25 cellular contexts compared by ENCODE assay signal in the genomic region with DNA sequence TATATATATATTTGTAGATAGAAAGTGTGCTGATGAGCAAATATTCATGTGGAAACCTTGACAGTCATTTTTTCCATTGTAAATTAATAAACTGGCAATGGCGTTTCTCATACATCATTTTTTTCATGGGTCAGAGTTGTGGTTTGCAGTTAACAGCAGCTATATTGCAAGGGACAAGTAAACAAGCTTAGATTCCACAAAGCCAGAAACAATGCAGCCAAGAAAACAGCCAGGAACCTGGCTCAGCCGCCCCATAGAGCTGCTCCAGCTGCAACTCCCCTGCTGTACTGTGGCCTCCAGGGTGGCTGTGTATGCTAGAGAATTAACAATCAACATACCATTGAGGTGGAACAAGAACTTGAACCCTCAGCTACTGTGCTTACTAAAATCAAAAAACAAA.
DNase-seq lines count a peak whose midpoint lies in the region; FAIRE-seq and TF ChIP-seq lines count a peak whose summit lies in the region.
"Had no signal": no experiment of that assay in that cellular context is flagged by ENCODE, and none has a peak within 500 bp of the region (broad histone marks: within the 10 kb centered on the region; RNA-seq: fewer than 3 reads in every experiment).

No MANE protein-coding gene starts in this region.

- H3K27me3 Mint-ChIP-seq in astrocyte (ENCODE audit: low read depth, unreplicated experiment) (no peaks in the 10 kb centered on the region), osteocyte (ENCODE audit: unreplicated experiment) (no peaks in the 10 kb centered on the region)
- H3K27me3 Mint-ChIP-seq in CD8-positive, alpha-beta memory T cell = peaks cover 0 to 1% of the 10 kb centered on the region in 2 donors

- H2AFZ ChIP-seq in astrocyte (ENCODE audit: low read depth, low read length) = no peak overlapping the region
- H2AFZ ChIP-seq: GM23338 had no signal

- H3K4me3 Mint-ChIP-seq in astrocyte (ENCODE audit: unreplicated experiment) (no peak overlapping the region), osteocyte (ENCODE audit: unreplicated experiment) (no peak overlapping the region)
- no peak overlapping the region for H3K4me3 Mint-ChIP-seq in CD8-positive, alpha-beta memory T cell
- H3K4me3 Mint-ChIP-seq: CD8-positive, alpha-beta T cell; GM23338 had no signal

- no peaks in the 10 kb centered on the region for H4K20me1 ChIP-seq in astrocyte (ENCODE audit: insufficient read depth, low read length)

- no peaks in the 10 kb centered on the region for H3K36me3 ChIP-seq in astrocyte (ENCODE audit: insufficient read depth, low read length)
- H3K36me3 ChIP-seq in CD8-positive, alpha-beta memory T cell (ENCODE audit: insufficient read depth, low read length) = no peaks in the 10 kb centered on the region

- peak; percentile 21 for DNase-seq in H4 (ENCODE audit: low spot score)
- peak; percentile 45 for DNase-seq in astrocyte (ENCODE audit: low read depth)
- DNase-seq in dedifferentiated amniotic fluid mesenchymal stem cell (ENCODE audit: extremely low spot score) = peak; percentile 52
- DNase-seq in osteocyte (ENCODE audit: extremely low spot score, unreplicated experiment) = no peak
- no peak for DNase-seq in SHP77 (lab: John Stamatoyannopoulos, UW)
- DNase-seq in NCI-H1417 (lab: John Stamatoyannopoulos, UW) = no peak
- DNase-seq in CD8-positive, alpha-beta memory T cell = no peak
- DNase-seq: AML-193; C1 segment of cervical spinal cord; Calu3; CD8-positive, alpha-beta T cell; IMR-90; MV-4-11; NCI-H1417 treated with DMSO at 0.1 percent for 48 hours; NCI-H187 treated with DMSO at 0.1 percent for 48 hours; NCI-H2227 treated with DMSO at 0.1 percent for 48 hours; NCI-H510A treated with DMSO at 0.1 percent for 48 hours; NCI-H774; NK-92 treated with Interleukin-12 subunit alpha and Interleukin-12 subunit beta, amount 100 ng/mL, for 24 hours had no signal

- H3K27ac Mint-ChIP-seq in astrocyte (ENCODE audit: unreplicated experiment) = no peak overlapping the region
- H3K27ac Mint-ChIP-seq in osteocyte (ENCODE audit: unreplicated experiment) = peak overlapping the region; percentile 16
- no peak overlapping the region for H3K27ac Mint-ChIP-seq in CD8-positive, alpha-beta memory T cell
- H3K27ac Mint-ChIP-seq: CD8-positive, alpha-beta T cell; GM23338 had no signal

- no peak overlapping the region for H3K4me3 ChIP-seq in astrocyte (ENCODE audit: insufficient read depth, low read depth, low read length)
- H3K4me3 ChIP-seq in CD8-positive, alpha-beta memory T cell (ENCODE audit: low read length) = no peak overlapping the region
- H3K4me3 ChIP-seq: GM23338 had no signal

- H3K4me1 Mint-ChIP-seq in astrocyte (ENCODE audit: low read depth, unreplicated experiment) = no peaks in the 10 kb centered on the region
- H3K4me1 Mint-ChIP-seq in osteocyte (ENCODE audit: unreplicated experiment) = peaks cover 37% of the 10 kb centered on the region
- H3K4me1 Mint-ChIP-seq in CD8-positive, alpha-beta memory T cell = no peaks in the 10 kb centered on the region
- H3K4me1 Mint-ChIP-seq: GM23338 had no signal

- peak overlapping the region; percentile 16 for H3K9ac ChIP-seq in astrocyte (ENCODE audit: low read length)
- H3K9ac ChIP-seq: KMS-11 had no signal

- no peak overlapping the region for H3K4me2 ChIP-seq in astrocyte (ENCODE audit: low read length)
- H3K4me2 ChIP-seq: GM23338, KMS-11 had no signal

- CTCF ChIA-PET in CD8-positive, alpha-beta memory T cell (lab: Charles Lee) = no interaction called here

- H3K4me1 ChIP-seq in astrocyte (ENCODE audit: insufficient read depth, low read length) = peaks cover 31% of the 10 kb centered on the region
- H3K4me1 ChIP-seq in CD8-positive, alpha-beta memory T cell (ENCODE audit: insufficient read depth, low read length) = no peaks in the 10 kb centered on the region

- H3K79me2 ChIP-seq in astrocyte (ENCODE audit: insufficient read depth, low read length) = no peaks in the 10 kb centered on the region

- FAIRE-seq in astrocyte (lab: Jason Lieb, UNC) = no peak
- FAIRE-seq: G401.6, GM12892, GM18507, HTR-8/SVneo had no signal

- no peaks in the 10 kb centered on the region for H3K9me3 ChIP-seq in astrocyte (ENCODE audit: insufficient read depth, low read depth, low read length)
- H3K9me3 ChIP-seq in CD8-positive, alpha-beta memory T cell (ENCODE audit: low read length) = no peaks in the 10 kb centered on the region

- no peaks in the 10 kb centered on the region for H3K27me3 ChIP-seq in astrocyte (ENCODE audit: insufficient read depth, low read length)
- no peaks in the 10 kb centered on the region for H3K27me3 ChIP-seq in CD8-positive, alpha-beta memory T cell (ENCODE audit: insufficient read depth, low read length, poor library complexity, severe bottlenecking)

- no peaks in the 10 kb centered on the region for H3K36me3 Mint-ChIP-seq in astrocyte (ENCODE audit: low read depth, unreplicated experiment)
- H3K36me3 Mint-ChIP-seq in osteocyte (ENCODE audit: unreplicated experiment) = no peaks in the 10 kb centered on the region
- H3K36me3 Mint-ChIP-seq in CD8-positive, alpha-beta memory T cell = no peaks in the 10 kb centered on the region
- H3K36me3 Mint-ChIP-seq: CD8-positive, alpha-beta T cell had no signal

- H3K27ac ChIP-seq in astrocyte (ENCODE audit: low read depth, low read length) = no peak overlapping the region
- H3K27ac ChIP-seq in CD8-positive, alpha-beta memory T cell (ENCODE audit: low read depth, low read length) = no peak overlapping the region
- H3K27ac ChIP-seq: KMS-11 had no signal

- POLR2A ChIA-PET in CD8-positive, alpha-beta memory T cell (lab: Charles Lee) = no interaction called here

- TF ChIP-seq CTCF in astrocyte (IDR thresholded peaks at IDR 0.05; ENCODE audit: insufficient read depth, low read depth, low read length) (no peak), osteocyte (IDR thresholded peaks at IDR 0.05) (no peak)

- H3K9me3 Mint-ChIP-seq in astrocyte (ENCODE audit: unreplicated experiment) = peaks cover 12% of the 10 kb centered on the region
- peaks cover 10% of the 10 kb centered on the region for H3K9me3 Mint-ChIP-seq in osteocyte (ENCODE audit: unreplicated experiment)
- H3K9me3 Mint-ChIP-seq in CD8-positive, alpha-beta memory T cell = peaks cover 0 to 10% (median 4%) of the 10 kb centered on the region in 5 donors
- H3K9me3 Mint-ChIP-seq: CD8-positive, alpha-beta T cell had no signal

Comparison
In these comparisons a context has a peak if more than half of its experiments do, and no peak if none do; other contexts are left out.
1. DNase-seq: peak in H4 (single experiment), astrocyte (single experiment) and dedifferentiated amniotic fluid mesenchymal stem cell (single experiment); none in osteocyte (single experiment), SHP77 (0 of 2), NCI-H1417 (0 of 3) and CD8-positive, alpha-beta memory T cell (0 of 5).